Comparison of ENCODE assay signal across 8 cellular contexts in the genomic region with DNA sequence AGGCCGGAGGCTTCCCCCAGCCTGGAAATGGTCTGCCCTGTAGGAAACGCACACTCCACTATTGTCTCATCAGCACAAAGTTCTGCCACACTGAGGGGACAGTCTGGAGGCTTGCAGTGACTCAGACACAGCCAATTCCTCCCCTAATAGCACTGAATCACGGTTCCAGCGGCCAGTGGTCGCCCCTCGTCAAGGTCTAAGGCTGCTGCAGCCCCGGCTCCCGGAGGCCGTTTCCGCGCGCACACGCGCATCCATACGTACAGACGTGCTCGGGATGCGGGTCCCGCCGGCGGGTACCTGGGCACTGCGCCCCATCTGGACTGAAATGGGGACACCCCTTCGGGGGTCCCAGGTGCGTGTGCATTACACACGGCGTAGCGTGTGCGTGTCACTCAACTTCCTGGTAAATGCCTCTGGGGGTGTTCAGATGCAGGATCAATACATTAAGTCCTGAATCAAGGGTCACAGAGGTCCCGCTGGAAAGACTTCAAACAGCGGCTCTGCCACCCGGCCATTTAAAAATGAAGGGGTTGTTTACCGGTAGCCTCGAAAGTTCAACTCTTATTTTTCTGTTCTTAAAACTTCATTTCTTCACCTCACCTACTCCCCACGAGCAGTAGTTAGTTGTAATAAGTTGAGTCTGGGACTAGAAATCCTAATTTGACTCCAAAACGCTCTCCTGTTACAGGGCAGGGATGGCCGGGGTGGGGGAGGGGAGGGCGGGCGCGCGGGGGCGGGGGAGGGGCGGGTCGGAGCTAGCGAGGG. TPM values are rescaled to one million over a fixed set of nuclear protein-coding genes. Genes with fewer than 3 reads are reported as not detected.
DNase-seq lines count a peak whose midpoint lies in the region; ATAC-seq and TF ChIP-seq lines count a peak whose summit lies in the region.

No MANE protein-coding gene starts in this region.

- ATAC-seq in Right ventricle myocardium inferior (peak; percentile 36), HG03135 (IDR thresholded peaks at IDR 0.05; ENCODE audit: unreplicated experiment) (no peak), GM21786 (IDR thresholded peaks at IDR 0.05; ENCODE audit: unreplicated experiment) (no peak)

- no peaks in the 10 kb centered on the region for H3K27me3 ChIP-seq in osteoblast (ENCODE audit: insufficient read depth, low read length)

- peak overlapping the region; percentile 76 for H3K27ac Mint-ChIP-seq in activated T-cell treated with anti-CD3 and anti-CD28 coated beads, Interleukin-2, amount 50 U/mL, for 24 hours

- DNase-seq in Right ventricle myocardium inferior (ENCODE audit: missing footprints) (peak; percentile 78), cardiac septum (ENCODE audit: low spot score) (no peak), MV-4-11 (lab: John Stamatoyannopoulos, UW) (peak; percentile 56), germinal center (ENCODE audit: low spot score) (peak; percentile 30), osteoblast (ENCODE audit: insufficient read length, low spot score, missing footprints) (peak; percentile 88)
- DNase-seq in activated T-cell treated with anti-CD3 and anti-CD28 coated beads, Interleukin-2, amount 50 U/mL, for 24 hours, result peak; percentile 59

- H3K4me2 ChIP-seq in osteoblast (ENCODE audit: insufficient read depth, low read length), result peak overlapping the region; percentile 95

- H3K36me3 Mint-ChIP-seq in activated T-cell treated with anti-CD3 and anti-CD28 coated beads, Interleukin-2, amount 50 U/mL, for 24 hours (ENCODE audit: low read depth), result peaks cover 7% of the 10 kb centered on the region

- peak overlapping the region; percentile 82 for H3K4me3 ChIP-seq in osteoblast (ENCODE audit: insufficient read depth, low read length)

- no peaks in the 10 kb centered on the region for H3K36me3 ChIP-seq in osteoblast (ENCODE audit: insufficient read depth, low read length)

- peaks cover 53% of the 10 kb centered on the region for H3K27me3 Mint-ChIP-seq in activated T-cell treated with anti-CD3 and anti-CD28 coated beads, Interleukin-2, amount 50 U/mL, for 24 hours

- H4K20me1 ChIP-seq in osteoblast (ENCODE audit: insufficient read depth, low read length), result no peaks in the 10 kb centered on the region

- H3K4me1 Mint-ChIP-seq in activated T-cell treated with anti-CD3 and anti-CD28 coated beads, Interleukin-2, amount 50 U/mL, for 24 hours (ENCODE audit: low read depth), result peaks cover 34% of the 10 kb centered on the region

- H3K79me2 ChIP-seq in osteoblast (ENCODE audit: insufficient read depth, low read length), result peaks cover 8% of the 10 kb centered on the region

- intact Hi-C loops in Right ventricle myocardium inferior (cut with DNase I), result loop anchor here (2.0 to 10.0 kb wide), 2 partner anchors 45 to 209 kb away; no protein-coding TSS in a partner anchor
- intact Hi-C loops in cardiac septum (cut with DNase I), result loop anchor here (5.0 kb wide), 1 partner anchor 88 kb away; no protein-coding TSS in a partner anchor

- no peak for TF ChIP-seq CTCF in osteoblast (IDR thresholded peaks at IDR 0.05; ENCODE audit: extremely low read depth, low read depth, low read length)

- H2AFZ ChIP-seq in osteoblast (ENCODE audit: low read length), result peak overlapping the region; percentile 92

- H3K4me3 Mint-ChIP-seq in activated T-cell treated with anti-CD3 and anti-CD28 coated beads, Interleukin-2, amount 50 U/mL, for 24 hours, result peak overlapping the region; percentile 82

- H3K9me3 ChIP-seq in osteoblast (ENCODE audit: low read depth, low read length), result no peaks in the 10 kb centered on the region

- H3K27ac ChIP-seq in osteoblast (ENCODE audit: low read depth, low read length), result peak overlapping the region; percentile 48

- H3K9me3 Mint-ChIP-seq in activated T-cell treated with anti-CD3 and anti-CD28 coated beads, Interleukin-2, amount 50 U/mL, for 24 hours, result no peaks in the 10 kb centered on the region

- H3K4me1 ChIP-seq in osteoblast (ENCODE audit: insufficient read depth, low read length), result peaks cover 9% of the 10 kb centered on the region

RNA-seq across cellular contexts. Expression of gene ZNF516, which starts 0.6 kb away (rescaled TPM):
- total RNA-seq in Right ventricle myocardium inferior, result 12.3 TPM
- total RNA-seq in cardiac septum, result 14.7 TPM
- total RNA-seq in osteoblast, result 16.3 and 17.7 TPM in 2 replicates
